ENCODE assay signal across 35 cellular contexts in the genomic region with DNA sequence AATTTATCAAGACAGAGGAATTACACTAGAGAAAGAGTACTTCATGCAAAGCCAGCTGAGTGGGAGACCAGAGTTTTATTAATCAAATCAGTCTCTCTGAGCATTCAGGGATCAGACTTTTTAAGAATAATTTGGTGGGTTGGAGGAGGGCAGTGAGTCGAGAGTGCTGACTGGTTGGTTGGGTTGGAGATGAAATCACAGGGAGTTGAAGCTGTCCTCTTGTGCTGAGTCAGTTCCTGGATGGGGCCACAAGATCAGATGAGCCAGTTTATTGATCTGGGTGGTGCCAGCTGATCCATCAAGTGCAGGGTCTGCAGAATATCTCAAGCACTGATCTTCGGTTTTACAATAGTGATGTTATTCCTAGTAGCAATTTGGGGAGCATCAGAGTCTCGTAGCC.
"Had no signal": no experiment of that assay in that cellular context is flagged by ENCODE, and none has a peak within 500 bp of the region (broad histone marks: within the 10 kb centered on the region; RNA-seq: fewer than 3 reads in every experiment).

No MANE protein-coding gene starts in this region.

- DNase-seq: activated CD4-positive, alpha-beta memory T cell treated with anti-CD3 and anti-CD28 coated beads, Interleukin-2, amount 10 ng/mL, durations not matched to agents 7 days and 5 days; activated CD4-positive, alpha-beta T cell treated with anti-CD3 and anti-CD28 coated beads for 1 hour; activated CD4-positive, alpha-beta T cell treated with anti-CD3 and anti-CD28 coated beads for 4 hours; activated CD4-positive, alpha-beta T cell treated with anti-CD3 and anti-CD28 coated beads, Interleukin-2, amount 10 ng/mL, durations not matched to agents 24 days and 14 days; activated CD4-positive, alpha-beta T cell treated with anti-CD3 and anti-CD28 coated beads, Interleukin-2, amount 50 U/mL, for 48 hours; activated CD4-positive, CD25-positive, alpha-beta regulatory T cell; activated CD8-positive, alpha-beta memory T cell treated with anti-CD3 and anti-CD28 coated beads for 24 hours; activated CD8-positive, alpha-beta memory T cell treated with anti-CD3 and anti-CD28 coated beads, Interleukin-2, amount 10 ng/mL, durations not matched to agents 7 days and 5 days; activated CD8-positive, alpha-beta memory T cell treated with anti-CD3 and anti-CD28 coated beads, Interleukin-2, amount 50 U/mL, for 48 hours; activated CD8-positive, alpha-beta T cell treated with anti-CD3 and anti-CD28 coated beads, Interleukin-2, amount 10 ng/mL, durations not matched to agents 7 days and 5 days; activated effector memory CD4-positive, alpha-beta T cell treated with anti-CD3 and anti-CD28 coated beads, Interleukin-2, amount 50 U/mL, for 16 hours; activated gamma-delta T cell treated with Interleukin-2 at 50 U/mL for 16 hours; activated naive CD4-positive, alpha-beta T cell; activated naive CD4-positive, alpha-beta T cell treated with anti-CD3 and anti-CD28 coated beads for 36 hours; activated naive CD8-positive, alpha-beta T cell treated with anti-CD3 and anti-CD28 coated beads for 36 hours; activated T-cell treated with anti-CD3 and anti-CD28 coated beads, Interleukin-2, amount 50 U/mL, for 24 hours; activated T-cell treated with anti-CD3 and anti-CD28 coated beads, Interleukin-2, amount 50 U/mL, for 48 hours; adrenal gland; amniotic stem cell; aorta; body of pancreas; brain microvascular endothelial cell; central memory CD4-positive, alpha-beta T cell; cerebellar nuclear complex; T-helper 1 cell; T-helper 2 cell; T-helper 9 cell; WERI-Rb-1 had no signal

- H3K9me3 Mint-ChIP-seq: activated CD4-positive, alpha-beta memory T cell treated with anti-CD3 and anti-CD28 coated beads, Interleukin-2, amount 10 ng/mL, durations not matched to agents 7 days and 5 days; activated CD4-positive, alpha-beta T cell treated with anti-CD3 and anti-CD28 coated beads, Interleukin-2, amount 10 ng/mL, durations not matched to agents 24 days and 14 days; activated naive CD4-positive, alpha-beta T cell treated with anti-CD3 and anti-CD28 coated beads for 36 hours; activated naive CD4-positive, alpha-beta T cell treated with anti-CD3 and anti-CD28 coated beads, Interleukin-2, amount 50 U/mL, for 72 hours; activated naive CD8-positive, alpha-beta T cell treated with anti-CD3 and anti-CD28 coated beads for 36 hours; activated T-cell treated with anti-CD3 and anti-CD28 coated beads, Interleukin-2, amount 50 U/mL, for 24 hours; T-helper 1 cell treated with Interleukin-12 subunit alpha and Interleukin-12 subunit beta and Interleukin-4 antibody, amounts not matched to agents 30 μg/mL and 1 μg/mL, for 36 hours; T-helper 2 cell treated with Interferon-gamma antibody and Interleukin-4, amounts not matched to agents 5 μg/mL and 100 μg/mL, for 36 hours had no signal

- H3K27ac Mint-ChIP-seq: activated CD4-positive, alpha-beta memory T cell treated with anti-CD3 and anti-CD28 coated beads, Interleukin-2, amount 10 ng/mL, durations not matched to agents 7 days and 5 days; activated CD4-positive, alpha-beta T cell treated with anti-CD3 and anti-CD28 coated beads, Interleukin-2, amount 10 ng/mL, durations not matched to agents 24 days and 14 days; activated CD8-positive, alpha-beta memory T cell treated with anti-CD3 and anti-CD28 coated beads, Interleukin-2, amount 10 ng/mL, durations not matched to agents 7 days and 5 days; activated CD8-positive, alpha-beta T cell treated with anti-CD3 and anti-CD28 coated beads, Interleukin-2, amount 10 ng/mL, durations not matched to agents 7 days and 5 days; activated naive CD4-positive, alpha-beta T cell treated with anti-CD3 and anti-CD28 coated beads for 36 hours; activated naive CD4-positive, alpha-beta T cell treated with anti-CD3 and anti-CD28 coated beads, Interleukin-2, amount 50 U/mL, for 72 hours; activated naive CD8-positive, alpha-beta T cell treated with anti-CD3 and anti-CD28 coated beads for 36 hours; activated T-cell treated with anti-CD3 and anti-CD28 coated beads, Interleukin-2, amount 50 U/mL, for 24 hours; T-helper 1 cell treated with Interleukin-12 subunit alpha and Interleukin-12 subunit beta and Interleukin-4 antibody, amounts not matched to agents 30 μg/mL and 1 μg/mL, for 36 hours; T-helper 2 cell treated with Interferon-gamma antibody and Interleukin-4, amounts not matched to agents 5 μg/mL and 100 μg/mL, for 36 hours; WTC11 had no signal

- H3K36me3 ChIP-seq: adrenal gland, brain microvascular endothelial cell, breast epithelium, WERI-Rb-1 had no signal

- H3K27me3 Mint-ChIP-seq: activated naive CD8-positive, alpha-beta T cell treated with anti-CD3 and anti-CD28 coated beads for 36 hours; activated T-cell treated with anti-CD3 and anti-CD28 coated beads, Interleukin-2, amount 50 U/mL, for 24 hours had no signal

- H3K4me1 ChIP-seq: adrenal gland, body of pancreas, breast epithelium had no signal

- ATAC-seq: activated CD4-positive, CD25-positive, alpha-beta regulatory T cell treated with anti-CD3 and anti-CD28 coated beads, Interleukin-2, amount 50 U/mL, for 24 hours; activated CD8-positive, alpha-beta memory T cell treated with anti-CD3 and anti-CD28 coated beads, Interleukin-2, amount 10 ng/mL, durations not matched to agents 7 days and 5 days; activated CD8-positive, alpha-beta T cell treated with anti-CD3 and anti-CD28 coated beads, Interleukin-2, amount 10 ng/mL, durations not matched to agents 7 days and 5 days; activated naive CD4-positive, alpha-beta T cell treated with anti-CD3 and anti-CD28 coated beads, Interleukin-2, amount 50 U/mL, for 72 hours; body of pancreas; WTC11 had no signal

- H3K27me3 ChIP-seq: adrenal gland, body of pancreas, brain microvascular endothelial cell, breast epithelium had no signal

- H3K27ac ChIP-seq: adrenal gland, body of pancreas, brain microvascular endothelial cell, breast epithelium, WERI-Rb-1 had no signal

- H3K36me3 Mint-ChIP-seq: activated CD8-positive, alpha-beta memory T cell treated with anti-CD3 and anti-CD28 coated beads, Interleukin-2, amount 10 ng/mL, durations not matched to agents 7 days and 5 days; activated naive CD4-positive, alpha-beta T cell treated with anti-CD3 and anti-CD28 coated beads, Interleukin-2, amount 50 U/mL, for 72 hours; activated naive CD8-positive, alpha-beta T cell treated with anti-CD3 and anti-CD28 coated beads for 36 hours had no signal

- H3K9me3 ChIP-seq: adrenal gland, body of pancreas, breast epithelium had no signal

- H3K4me3 ChIP-seq: adrenal gland, body of pancreas, breast epithelium had no signal

- FAIRE-seq: astrocyte had no signal

- H3K4me3 Mint-ChIP-seq: activated CD4-positive, alpha-beta memory T cell treated with anti-CD3 and anti-CD28 coated beads, Interleukin-2, amount 10 ng/mL, durations not matched to agents 7 days and 5 days; activated CD4-positive, alpha-beta T cell treated with anti-CD3 and anti-CD28 coated beads, Interleukin-2, amount 10 ng/mL, durations not matched to agents 24 days and 14 days; activated CD8-positive, alpha-beta memory T cell treated with anti-CD3 and anti-CD28 coated beads, Interleukin-2, amount 10 ng/mL, durations not matched to agents 7 days and 5 days; activated CD8-positive, alpha-beta T cell treated with anti-CD3 and anti-CD28 coated beads, Interleukin-2, amount 10 ng/mL, durations not matched to agents 7 days and 5 days; activated naive CD4-positive, alpha-beta T cell treated with anti-CD3 and anti-CD28 coated beads for 36 hours; activated naive CD8-positive, alpha-beta T cell treated with anti-CD3 and anti-CD28 coated beads for 36 hours; activated T-cell treated with anti-CD3 and anti-CD28 coated beads, Interleukin-2, amount 50 U/mL, for 24 hours; T-helper 1 cell treated with Interleukin-12 subunit alpha and Interleukin-12 subunit beta and Interleukin-4 antibody, amounts not matched to agents 30 μg/mL and 1 μg/mL, for 36 hours; T-helper 2 cell treated with Interferon-gamma antibody and Interleukin-4, amounts not matched to agents 5 μg/mL and 100 μg/mL, for 36 hours; WTC11 had no signal
